8 cellular contexts compared by ENCODE assay signal in the genomic region with DNA sequence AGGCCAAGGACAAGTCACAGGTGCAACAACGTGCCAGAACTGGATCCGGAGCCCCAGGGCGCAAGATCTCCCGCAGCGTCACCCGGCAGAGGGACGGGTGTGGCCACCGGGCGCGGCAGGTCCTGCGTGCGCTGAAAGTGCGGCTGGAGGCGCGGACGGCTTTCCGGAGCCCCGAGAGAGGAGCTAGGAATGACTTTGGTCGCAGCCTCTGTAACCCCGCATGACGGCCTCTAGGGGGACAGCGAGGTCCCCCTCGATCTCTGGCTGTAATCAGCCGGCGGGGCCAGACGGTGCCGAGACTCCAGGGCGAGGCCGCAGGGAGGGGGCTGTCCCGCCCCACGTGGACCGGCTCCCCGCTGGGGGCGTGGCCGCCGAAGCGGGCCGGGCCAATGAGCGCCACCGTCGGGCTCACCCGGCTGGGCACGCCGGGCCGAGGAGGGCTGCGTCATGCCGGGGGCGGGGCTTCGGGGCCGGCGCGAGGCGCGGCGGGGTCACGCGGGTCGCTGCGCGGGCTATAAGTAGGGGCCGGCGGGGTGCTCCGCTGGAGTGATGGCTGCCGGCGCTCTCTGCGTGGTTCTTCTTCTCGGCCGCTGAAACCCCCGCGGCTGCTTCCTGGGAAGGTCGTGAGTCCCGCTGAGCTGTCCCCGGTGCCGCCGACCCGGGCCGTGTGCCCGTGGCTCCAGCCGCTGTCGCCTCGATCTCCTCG. TPM values are rescaled to one million over a fixed set of nuclear protein-coding genes. Genes with fewer than 3 reads are reported as not detected.
DNase-seq lines count a peak whose midpoint lies in the region; ATAC-seq, FAIRE-seq and TF ChIP-seq lines count a peak whose summit lies in the region.

A gene with protein sequence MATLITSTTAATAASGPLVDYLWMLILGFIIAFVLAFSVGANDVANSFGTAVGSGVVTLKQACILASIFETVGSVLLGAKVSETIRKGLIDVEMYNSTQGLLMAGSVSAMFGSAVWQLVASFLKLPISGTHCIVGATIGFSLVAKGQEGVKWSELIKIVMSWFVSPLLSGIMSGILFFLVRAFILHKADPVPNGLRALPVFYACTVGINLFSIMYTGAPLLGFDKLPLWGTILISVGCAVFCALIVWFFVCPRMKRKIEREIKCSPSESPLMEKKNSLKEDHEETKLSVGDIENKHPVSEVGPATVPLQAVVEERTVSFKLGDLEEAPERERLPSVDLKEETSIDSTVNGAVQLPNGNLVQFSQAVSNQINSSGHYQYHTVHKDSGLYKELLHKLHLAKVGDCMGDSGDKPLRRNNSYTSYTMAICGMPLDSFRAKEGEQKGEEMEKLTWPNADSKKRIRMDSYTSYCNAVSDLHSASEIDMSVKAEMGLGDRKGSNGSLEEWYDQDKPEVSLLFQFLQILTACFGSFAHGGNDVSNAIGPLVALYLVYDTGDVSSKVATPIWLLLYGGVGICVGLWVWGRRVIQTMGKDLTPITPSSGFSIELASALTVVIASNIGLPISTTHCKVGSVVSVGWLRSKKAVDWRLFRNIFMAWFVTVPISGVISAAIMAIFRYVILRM (plus strand): TSS at position 544 of the 706 bp plus-strand sequence. CDS start 890 bp downstream, outside the sequence.

- TF ChIP-seq CTCF in OCI-LY1 (IDR thresholded peaks at IDR 0.05; ENCODE audit: low read length) (no peak; the same call in 1 of the 2 replicates), endothelial cell of umbilical vein (IDR thresholded peaks at IDR 0.05; ENCODE audit: extremely low read depth in 1 of 2, insufficient read depth in 1 of 2, low read depth in 1 of 2, low read length in 2 of 2) (peak; percentile 38 to 40)

- CTCF ChIA-PET in endothelial cell of umbilical vein (lab: Charles Lee) = interaction anchor here (1.0 to 6.1 kb wide), 14 partner anchors 10 to 80 kb away, joined by 3 to 92 read pairs (median 6); no protein-coding TSS in a partner anchor

- peaks cover 9% of the 10 kb centered on the region; the same call in 1 of the 2 replicates for H3K27me3 ChIP-seq in HUES48 (ENCODE audit: control insufficient read depth, insufficient read depth, low read length)
- H3K27me3 ChIP-seq in OCI-LY1 (ENCODE audit: insufficient read depth, low read length) = no peaks in the 10 kb centered on the region
- no peaks in the 10 kb centered on the region for H3K27me3 ChIP-seq in endothelial cell of umbilical vein (ENCODE audit: control insufficient read depth in 2 of 2, insufficient read depth in 2 of 2, low read length in 2 of 2)

- DNase-seq in D341Med (ENCODE audit: low spot score) (peak; percentile 99), endothelial cell of umbilical vein (ENCODE audit: low read depth, low spot score) (peak; percentile 91), middle frontal gyrus (ENCODE audit: extremely low spot score, low spot score) (peak; percentile 95)
- peak; percentile 100 for DNase-seq in activated CD8-positive, alpha-beta memory T cell treated with anti-CD3 and anti-CD28 coated beads, Interleukin-2, amount 50 U/mL, for 48 hours
- peak; percentile 96 to 97 for DNase-seq in stimulated activated CD8-positive, alpha-beta memory T cell treated with anti-CD3 and anti-CD28 coated beads, Interleukin-4, amount 100 ng/mL, for 1 hour (ENCODE audit: low read depth in 2 of 2, low spot score in 1 of 2)

- H3K36me3 ChIP-seq in HUES48 (ENCODE audit: control insufficient read depth, insufficient read depth, low read length) = peaks cover 37% of the 10 kb centered on the region
- peaks cover 39% of the 10 kb centered on the region for H3K36me3 ChIP-seq in OCI-LY1 (ENCODE audit: insufficient read depth, low read length)
- peaks cover 2 to 26% of the 10 kb centered on the region in 2 experiments for H3K36me3 ChIP-seq in endothelial cell of umbilical vein (ENCODE audit: control insufficient read depth in 2 of 2, extremely low read depth in 1 of 2, insufficient read depth in 2 of 2, low read length in 2 of 2)

- peak; percentile 90 for ATAC-seq in GM21390 (IDR thresholded peaks at IDR 0.05; ENCODE audit: unreplicated experiment)

- BruUV-seq in endothelial cell of umbilical vein (replicated peaks; lab: Mats Ljungman, UMichigan) = no TSS peak

- H3K4me1 ChIP-seq in HUES48 (ENCODE audit: control insufficient read depth, insufficient read depth, low read length) (peaks cover 17% of the 10 kb centered on the region), OCI-LY1 (ENCODE audit: insufficient read depth, low read length, severe bottlenecking) (peaks cover 41% of the 10 kb centered on the region), endothelial cell of umbilical vein (ENCODE audit: control insufficient read depth, extremely low read depth, insufficient read depth, low read length) (peaks cover 71% of the 10 kb centered on the region)

- H4K20me1 ChIP-seq in OCI-LY1 (ENCODE audit: insufficient read depth, low read length) (0 out of 2 replicates have a peak, but pooled peaks cover 3% of the 10 kb centered on the region), endothelial cell of umbilical vein (replicated peaks; ENCODE audit: control insufficient read depth, extremely low read depth, insufficient read depth, low read length) (peaks cover 6% of the 10 kb centered on the region)

- H3K79me2 ChIP-seq in OCI-LY1 (ENCODE audit: insufficient read depth, low read length) = peaks cover 41% of the 10 kb centered on the region
- peaks cover 61% of the 10 kb centered on the region for H3K79me2 ChIP-seq in endothelial cell of umbilical vein (ENCODE audit: control insufficient read depth, insufficient read depth, low read length)

- intact Hi-C loops in endothelial cell of umbilical vein (cut with micrococcal nuclease) = loop anchor here (1.0 kb wide), 6 partner anchors 14 to 81 kb away; a partner anchor contains a TSS

- peak within 1 kb of the TSS; percentile 94 for H3K4me3 ChIP-seq in HUES48 (ENCODE audit: low read depth, low read length)
- peak within 1 kb of the TSS; percentile 99 for H3K4me3 ChIP-seq in OCI-LY1 (ENCODE audit: low read depth, low read length, poor library complexity, severe bottlenecking)
- H3K4me3 ChIP-seq in endothelial cell of umbilical vein (replicated peaks in 1 of 3; ENCODE audit: insufficient read depth in 1 of 3, low read depth in 1 of 3, low read length in 3 of 3) = peak within 1 kb of the TSS; percentile 84 to 90 (median 89)

- POLR2A ChIA-PET in endothelial cell of umbilical vein (lab: Charles Lee) = interaction anchor here (0.6 to 3.6 kb wide), 9 partner anchors 9 to 61 kb away, joined by 3 to 43 read pairs (median 4); a partner anchor contains a TSS

- H3K9me2 ChIP-seq in OCI-LY1 (ENCODE audit: low read depth, low read length) = no peaks in the 10 kb centered on the region

- no peak within 1 kb of the TSS for H2AFZ ChIP-seq in OCI-LY1 (ENCODE audit: low read length)
- H2AFZ ChIP-seq in endothelial cell of umbilical vein (ENCODE audit: low read depth, low read length) = peak within 1 kb of the TSS; percentile 56

- TF ChIP-seq POLR2A in endothelial cell of umbilical vein (IDR thresholded peaks at IDR 0.05; ENCODE audit: low read depth, low read length) = peak; percentile 98

- peak; percentile 90 for FAIRE-seq in endothelial cell of umbilical vein (lab: Jason Lieb, UNC)

- H3K27ac ChIP-seq in HUES48 (ENCODE audit: low read depth, low read length) = peak within 1 kb of the TSS; percentile 91
- H3K27ac ChIP-seq in OCI-LY1 (ENCODE audit: low read depth, low read length, poor library complexity, severe bottlenecking) = peak within 1 kb of the TSS; percentile 58
- H3K27ac ChIP-seq in endothelial cell of umbilical vein (ENCODE audit: insufficient read depth, low read depth, low read length) = peak within 1 kb of the TSS; percentile 90

- dilution Hi-C loops in endothelial cell of umbilical vein (cut with MboI; ENCODE audit: extremely low pct_ligation_motif_present, low sequenced_read_pairs) = no loop called here

- no peaks in the 10 kb centered on the region for H3K9me3 ChIP-seq in HUES48 (ENCODE audit: control insufficient read depth, insufficient read depth, low read length)
- H3K9me3 ChIP-seq in OCI-LY1 (ENCODE audit: low read length) = no peaks in the 10 kb centered on the region
- no peaks in the 10 kb centered on the region for H3K9me3 ChIP-seq in endothelial cell of umbilical vein (replicated peaks; ENCODE audit: control insufficient read depth, insufficient read depth, low read length)

- H3K4me2 ChIP-seq in OCI-LY1 (ENCODE audit: low read length) (peak within 1 kb of the TSS; percentile 91), endothelial cell of umbilical vein (ENCODE audit: insufficient read depth, low read length) (peak within 1 kb of the TSS; percentile 97)

- H3F3A ChIP-seq in OCI-LY1 (ENCODE audit: insufficient read depth, low read length) = no peaks in the 10 kb centered on the region

- H3K9ac ChIP-seq in HUES48 (ENCODE audit: low read depth, low read length) = peak within 1 kb of the TSS; percentile 97
- H3K9ac ChIP-seq in OCI-LY1 (ENCODE audit: low read length) = peak within 1 kb of the TSS; percentile 100
- peak within 1 kb of the TSS; percentile 96 for H3K9ac ChIP-seq in endothelial cell of umbilical vein (replicated peaks; ENCODE audit: extremely low read depth, insufficient read depth, low read length)

- H3K9me1 ChIP-seq in endothelial cell of umbilical vein (replicated peaks; ENCODE audit: control insufficient read depth, extremely low read depth, insufficient read depth, low read length) = no peaks in the 10 kb centered on the region

TF ChIP-seq in endothelial cell of umbilical vein, 7 proteins besides CTCF, POLR2A, EP300 and RAD21:
- TF ChIP-seq POLR2AphosphoS5 (IDR thresholded peaks at IDR 0.05; ENCODE audit: insufficient read depth, low read depth, low read length) (peak; percentile 99), FOS (IDR thresholded peaks at IDR 0.05; ENCODE audit: borderline replicate concordance, insufficient read depth, low read length) (no peak), MYC (IDR thresholded peaks at IDR 0.05; ENCODE audit: low read depth, low read length) (no peak), EZH2 (IDR thresholded peaks at IDR 0.05; ENCODE audit: borderline replicate concordance, low read depth, low read length, severe bottlenecking) (no peak), JUN (IDR thresholded peaks at IDR 0.05; ENCODE audit: borderline replicate concordance, insufficient read depth, insufficient read length, low read depth) (no peak)
- TF ChIP-seq, protein P1, sequence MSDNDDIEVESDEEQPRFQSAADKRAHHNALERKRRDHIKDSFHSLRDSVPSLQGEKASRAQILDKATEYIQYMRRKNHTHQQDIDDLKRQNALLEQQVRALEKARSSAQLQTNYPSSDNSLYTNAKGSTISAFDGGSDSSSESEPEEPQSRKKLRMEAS (IDR thresholded peaks at IDR 0.05; ENCODE audit: insufficient read depth, insufficient read length) = peak; percentile 57
TF ChIP-seq in endothelial cell of umbilical vein: peak in this region for 2.

RNA-seq across cellular contexts. Expression of the gene that starts here (rescaled TPM):
- 141 and 149 TPM in 2 replicates for total RNA-seq in endothelial cell of umbilical vein
- polyA plus RNA-seq in endothelial cell of umbilical vein = 47.0 and 52.7 TPM in 2 replicates
- polyA plus RNA-seq in endothelial cell of umbilical vein (2011; cell fraction: cytosol; rRNA removed) = 44.5 and 45.5 TPM in 2 replicates
- polyA plus RNA-seq in endothelial cell of umbilical vein (2011; cell fraction: nucleus; rRNA removed) = 146 and 166 TPM in 2 replicates
- 88.7 and 117 TPM in 2 replicates for polyA plus RNA-seq in endothelial cell of umbilical vein (2012)
- polyA minus RNA-seq in endothelial cell of umbilical vein = 95.5 and 107 TPM in 2 replicates
- polyA minus RNA-seq in endothelial cell of umbilical vein (2011; cell fraction: cytosol; rRNA and poly(A)+ RNA removed) = 25.2 TPM
- 82.9 and 138 TPM in 2 replicates for polyA minus RNA-seq in endothelial cell of umbilical vein (2011; cell fraction: nucleus; rRNA and poly(A)+ RNA removed)

Comparison
In these comparisons a context has a peak if more than half of its experiments do, and no peak if none do; other contexts are left out.
1. Peak in every context shown above with its lines: DNase-seq, ATAC-seq, H3K4me3 ChIP-seq and H3K27ac ChIP-seq.